26 cellular contexts compared by ENCODE assay signal in the genomic region with DNA sequence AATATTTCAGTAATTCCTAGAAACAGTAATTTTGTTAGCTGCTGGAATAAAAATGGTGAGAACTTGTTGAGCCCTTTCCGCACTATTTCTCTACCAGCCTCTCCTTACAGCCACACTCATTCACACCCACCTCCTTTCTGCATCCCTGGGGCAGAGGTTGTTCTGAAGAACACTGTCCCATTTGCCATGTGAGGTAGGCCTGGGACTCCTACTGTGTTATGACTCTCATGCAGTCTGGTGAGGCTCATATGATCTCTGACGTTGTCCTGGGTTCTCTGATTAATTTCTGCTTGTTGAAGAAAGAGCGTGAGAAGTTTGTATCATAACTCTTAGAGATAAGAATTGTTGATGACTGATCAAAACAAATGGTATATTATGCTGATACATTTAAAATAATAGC. TPM values are rescaled to one million over a fixed set of nuclear protein-coding genes. Genes with fewer than 3 reads are reported as not detected.
"Had no signal": no experiment of that assay in that cellular context is flagged by ENCODE, and none has a peak within 500 bp of the region (broad histone marks: within the 10 kb centered on the region; RNA-seq: fewer than 3 reads in every experiment).

No MANE protein-coding gene starts in this region.

- H3K36me3 Mint-ChIP-seq: brain had no signal

- DNase-seq: activated B cell treated with CpG ODN at 0.5 μM for 24 hours; activated CD4-positive, alpha-beta memory T cell treated with anti-CD3 and anti-CD28 coated beads, Interleukin-2, amount 10 ng/mL, durations not matched to agents 7 days and 5 days; activated CD4-positive, alpha-beta T cell treated with anti-CD3 and anti-CD28 coated beads for 1 hour; activated CD4-positive, alpha-beta T cell treated with anti-CD3 and anti-CD28 coated beads, Interleukin-2, amount 50 U/mL, for 1 hour; activated naive CD8-positive, alpha-beta T cell treated with anti-CD3 and anti-CD28 coated beads, Interleukin-2, amount 50 U/mL, for 24 hours; activated T-cell treated with anti-CD3 and anti-CD28 coated beads, Interleukin-2, amount 50 U/mL, for 1 hour; amniotic stem cell; cerebellar nuclear complex; MV-4-11; NCI-H1092 treated with DMSO at 0.1 percent for 48 hours; NCI-H1417 treated with DMSO at 0.1 percent for 48 hours; NCI-H1694 treated with DMSO at 0.1 percent for 48 hours; NCI-H2029 treated with DMSO at 0.1 percent for 48 hours; NCI-H510A treated with DMSO at 0.1 percent for 48 hours; NCI-H69; NK-92 treated with Interleukin-12 subunit alpha and Interleukin-12 subunit beta, amount 100 ng/mL, for 24 hours; OCI-M1; RPMI8226; SK-N-SH; SW 1271; T-helper 9 cell had no signal

- H3K4me3 Mint-ChIP-seq: activated B cell treated with CpG ODN at 0.5 μM for 24 hours; activated CD4-positive, alpha-beta memory T cell treated with anti-CD3 and anti-CD28 coated beads, Interleukin-2, amount 10 ng/mL, durations not matched to agents 7 days and 5 days; activated naive CD8-positive, alpha-beta T cell treated with anti-CD3 and anti-CD28 coated beads, Interleukin-2, amount 50 U/mL, for 24 hours; brain; T-helper 1 cell treated with Interleukin-12 subunit alpha and Interleukin-12 subunit beta and Interleukin-4 antibody, amounts not matched to agents 30 μg/mL and 1 μg/mL, for 36 hours had no signal

- H3K9me3 Mint-ChIP-seq: activated B cell treated with CpG ODN at 0.5 μM for 24 hours; activated CD4-positive, alpha-beta memory T cell treated with anti-CD3 and anti-CD28 coated beads, Interleukin-2, amount 10 ng/mL, durations not matched to agents 7 days and 5 days; activated naive CD8-positive, alpha-beta T cell treated with anti-CD3 and anti-CD28 coated beads, Interleukin-2, amount 50 U/mL, for 24 hours; T-helper 1 cell treated with Interleukin-12 subunit alpha and Interleukin-12 subunit beta and Interleukin-4 antibody, amounts not matched to agents 30 μg/mL and 1 μg/mL, for 36 hours had no signal

- H3K27ac Mint-ChIP-seq: activated B cell treated with CpG ODN at 0.5 μM for 24 hours; activated CD4-positive, alpha-beta memory T cell treated with anti-CD3 and anti-CD28 coated beads, Interleukin-2, amount 10 ng/mL, durations not matched to agents 7 days and 5 days; activated naive CD4-positive, alpha-beta T cell treated with anti-CD3 and anti-CD28 coated beads, Interleukin-2, amount 50 U/mL, for 72 hours; activated naive CD8-positive, alpha-beta T cell treated with anti-CD3 and anti-CD28 coated beads, Interleukin-2, amount 50 U/mL, for 24 hours; brain; T-helper 1 cell treated with Interleukin-12 subunit alpha and Interleukin-12 subunit beta and Interleukin-4 antibody, amounts not matched to agents 30 μg/mL and 1 μg/mL, for 36 hours had no signal

- ATAC-seq: activated naive CD4-positive, alpha-beta T cell treated with anti-CD3 and anti-CD28 coated beads, Interleukin-2, amount 50 U/mL, for 72 hours; activated naive CD8-positive, alpha-beta T cell treated with anti-CD3 and anti-CD28 coated beads, Interleukin-2, amount 50 U/mL, for 24 hours; Panc1; Right ventricle myocardium inferior had no signal

- H3K27me3 Mint-ChIP-seq: activated B cell treated with CpG ODN at 0.5 μM for 24 hours; activated naive CD8-positive, alpha-beta T cell treated with anti-CD3 and anti-CD28 coated beads, Interleukin-2, amount 50 U/mL, for 24 hours had no signal

RNA-seq across cellular contexts. Expression of gene KCNQ5, which starts 4.1 kb away (rescaled TPM):
- total RNA-seq: Right ventricle myocardium inferior had no signal
